27 cellular contexts compared by ENCODE assay signal in the genomic region with DNA sequence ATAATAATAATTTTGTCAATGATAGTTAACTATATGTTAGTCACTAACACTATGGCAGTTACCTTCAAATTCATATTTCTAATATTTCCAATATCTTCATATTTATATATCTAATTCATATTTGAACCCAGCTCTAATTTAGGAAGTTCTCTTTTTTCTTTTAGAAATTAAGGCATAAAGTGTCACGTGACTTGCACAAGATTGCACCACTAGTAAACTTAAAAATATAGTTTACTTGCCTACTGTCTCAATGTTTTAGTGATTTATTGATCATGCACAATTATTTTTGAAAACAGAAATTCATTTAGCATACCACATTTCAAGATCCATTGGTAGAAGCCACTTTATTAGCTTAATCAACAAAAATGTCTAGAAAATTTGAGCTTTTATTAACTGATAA.
"Had no signal": no experiment of that assay in that cellular context is flagged by ENCODE, and none has a peak within 500 bp of the region (broad histone marks: within the 10 kb centered on the region; RNA-seq: fewer than 3 reads in every experiment).

No MANE protein-coding gene starts in this region.

- ATAC-seq: stimulated activated effector memory CD8-positive, alpha-beta T cell treated with anti-CD3 and anti-CD28 coated beads, Interleukin-12 subunit alpha, Interleukin-12 subunit beta, amount 100 ng/mL, for 72 hours; stimulated activated memory B cell treated with anti-CD40 and anti-IgM and Interleukin-4, amounts not matched to agents 10 μg/mL and 1 μg/mL and 100 μg/mL, for 72 hours; stimulated activated naive B cell treated with anti-CD40 and anti-IgM and Interleukin-4, amounts not matched to agents 10 μg/mL and 1 μg/mL and 100 μg/mL, for 72 hours; stimulated activated naive CD8-positive, alpha-beta T cell treated with anti-CD3 and anti-CD28 coated beads, Interleukin-15, amount 100 ng/mL, for 72 hours; stimulated activated naive CD8-positive, alpha-beta T cell treated with anti-CD3 and anti-CD28 coated beads, Interleukin-15, Interleukin-2, amounts not matched to agents 100 U/mL and 50 U/mL, for 24 hours; upper lobe of right lung had no signal

- H3K27ac ChIP-seq: stomach, suprapubic skin, testis, thoracic aorta, thyroid gland, tibial artery, tibial nerve, transverse colon, upper lobe of left lung, upper lobe of right lung, uterus, vagina had no signal

- H3K4me1 ChIP-seq: testis, upper lobe of right lung, uterus had no signal

- DNase-seq: stimulated activated CD4-positive, alpha-beta T cell treated with anti-CD3 and anti-CD28 coated beads, Interleukin-2, amount 100 ng/mL, for 48 hours; stimulated activated CD4-positive, alpha-beta T cell treated with anti-CD3 and anti-CD28 coated beads, Interleukin-4, amount 100 ng/mL, for 1 hour; stimulated activated CD4-positive, alpha-beta T cell treated with anti-CD3 and anti-CD28 coated beads, Interleukin-4, amount 100 ng/mL, for 24 hours; stimulated activated CD4-positive, alpha-beta T cell treated with anti-CD3 and anti-CD28 coated beads, Interleukin-4, amount 100 ng/mL, for 4 hours; stimulated activated CD8-positive, alpha-beta memory T cell treated with anti-CD3 and anti-CD28 coated beads, Interleukin-4, amount 100 ng/mL, for 48 hours; stimulated activated naive B cell treated with anti-CD40 and anti-IgM and Interleukin-4, amounts not matched to agents 10 μg/mL and 1 μg/mL and 100 μg/mL, for 72 hours; stimulated activated naive CD4-positive, alpha-beta T cell; stimulated activated naive CD4-positive, alpha-beta T cell treated with Interleukin-2 at 50 U/mL for 16 hours; stimulated activated naive CD8-positive, alpha-beta T cell treated with anti-CD3 and anti-CD28 coated beads, Interleukin-15, amount 100 ng/mL, for 72 hours; stimulated activated naive CD8-positive, alpha-beta T cell treated with anti-CD3 and anti-CD28 coated beads, Interleukin-15, Interleukin-2, amounts not matched to agents 100 U/mL and 50 U/mL, for 24 hours; stomach; substantia nigra; testis; thyroid gland; tibial artery; transverse colon; trophoblast cell; upper lobe of left lung; upper lobe of right lung; uterus had no signal

- H3K4me3 ChIP-seq: stomach, suprapubic skin, testis, thoracic aorta, thyroid gland, tibial artery, tibial nerve, transverse colon, upper lobe of left lung, upper lobe of right lung, uterus, vagina had no signal

- FAIRE-seq: urothelium cell line had no signal

- H3K9me3 ChIP-seq: suprapubic skin, testis, thyroid gland, transverse colon, uterus, vagina had no signal

- H3K36me3 ChIP-seq: stomach, suprapubic skin, thoracic aorta, thyroid gland, tibial artery, tibial nerve, transverse colon, upper lobe of left lung, upper lobe of right lung, uterus, vagina had no signal
